27 cellular contexts compared by ENCODE assay signal in genomic region chr12:124769166-124769530, GRCh38.
DNase-seq lines count a peak whose midpoint lies in the region; ATAC-seq, FAIRE-seq and TF ChIP-seq lines count a peak whose summit lies in the region.
"Had no signal": no experiment of that assay in that cellular context is flagged by ENCODE, and none has a peak within 500 bp of the region (broad histone marks: within the 10 kb centered on the region; RNA-seq: fewer than 3 reads in every experiment).

No MANE protein-coding gene starts in this region.

- FAIRE-seq in bronchial epithelial cell (lab: Jason Lieb, UNC): no peak
- FAIRE-seq: A204.1 had no signal

- H2AK9ac ChIP-seq in IMR-90 (replicated peaks; ENCODE audit: low read depth, low read length, poor library complexity): no peak overlapping the region

- ATAC-seq in IMR-90 (ENCODE audit: low read depth) (peak; percentile 22), GM19455 (IDR thresholded peaks at IDR 0.05; ENCODE audit: unreplicated experiment) (no peak), left lobe of liver (no peak)
- ATAC-seq: gastrocnemius medialis; stimulated activated naive CD8-positive, alpha-beta T cell treated with anti-CD3 and anti-CD28 coated beads, Interleukin-15, amount 100 ng/mL, for 72 hours had no signal

- peak overlapping the region; percentile 60; the same call in 1 of the 2 replicates for H3K56ac ChIP-seq in IMR-90 (ENCODE audit: extremely low read depth, insufficient read depth, low read length)

- TF ChIP-seq RAD21 in IMR-90 (IDR thresholded peaks at IDR 0.05; ENCODE audit: low read length): no peak

- H3K27ac ChIP-seq in AG04450 (ENCODE audit: low read depth, low read length): peak overlapping the region; percentile 83
- H3K27ac ChIP-seq in IMR-90 (ENCODE audit: insufficient read depth, low read length): peak overlapping the region; percentile 82
- H3K27ac ChIP-seq: epithelial cell of prostate, thyroid gland, VCaP had no signal

- peak overlapping the region; percentile 87 for H2BK20ac ChIP-seq in IMR-90 (ENCODE audit: low read depth, low read length)

- peak overlapping the region; percentile 33 to 62; a peak in 2 of 4 replicates for H4K8ac ChIP-seq in IMR-90 (ENCODE audit: low read depth in 2 of 2, low read length in 2 of 2)

- H4K91ac ChIP-seq in IMR-90 (ENCODE audit: insufficient read depth, low read depth, low read length): peak overlapping the region; percentile 86

- H3K23ac ChIP-seq in IMR-90 (ENCODE audit: low read depth, low read length): no peak overlapping the region; the same call in 1 of the 2 replicates

- in situ Hi-C loops in IMR-90 (cut with MboI; ENCODE audit: low sequenced_read_pairs): loop anchor here (5.0 kb wide), 2 partner anchors 202 to 387 kb away; partner anchors contain the start of gene NCOR2

- H3K79me1 ChIP-seq in IMR-90 (ENCODE audit: low read depth in 1 of 2, low read length in 2 of 2): peaks cover 0 to 2% of the 10 kb centered on the region in 2 experiments; a peak in 1 of 4 replicates

- no peaks in the 10 kb centered on the region for H3K27me3 ChIP-seq in AG04450 (ENCODE audit: control insufficient read depth, insufficient read depth, low read length)
- H3K27me3 ChIP-seq in IMR-90 (ENCODE audit: control insufficient read depth, insufficient read depth, low read length): no peaks in the 10 kb centered on the region
- H3K27me3 ChIP-seq in bronchial epithelial cell (ENCODE audit: control insufficient read depth, insufficient read depth, low read length): no peaks in the 10 kb centered on the region
- H3K27me3 ChIP-seq: gastrocnemius medialis, thyroid gland had no signal

- H3K36me3 Mint-ChIP-seq in glutamatergic neuron (ENCODE audit: unreplicated experiment): no peaks in the 10 kb centered on the region
- H3K36me3 Mint-ChIP-seq in activated CD4-positive, alpha-beta memory T cell treated with anti-CD3 and anti-CD28 coated beads for 36 hours: peaks cover 8% of the 10 kb centered on the region

- H3K36me3 ChIP-seq in IMR-90 (ENCODE audit: control insufficient read depth, insufficient read depth, low read length) (no peaks in the 10 kb centered on the region), bronchial epithelial cell (ENCODE audit: control insufficient read depth, insufficient read depth, low read length) (no peaks in the 10 kb centered on the region)
- H3K36me3 ChIP-seq: gastrocnemius medialis, thyroid gland had no signal

- peaks cover 23% of the 10 kb centered on the region for H3K4me1 Mint-ChIP-seq in glutamatergic neuron (ENCODE audit: low read depth, unreplicated experiment)
- H3K4me1 Mint-ChIP-seq in activated CD4-positive, alpha-beta memory T cell treated with anti-CD3 and anti-CD28 coated beads for 36 hours (ENCODE audit: low read depth): peaks cover 25% of the 10 kb centered on the region

- peak overlapping the region; percentile 90 for H3K4ac ChIP-seq in IMR-90 (ENCODE audit: low read depth, low read length)

- no peak overlapping the region for H3K4me3 ChIP-seq in AG04450 (ENCODE audit: low read depth, low read length)
- H3K4me3 ChIP-seq in IMR-90 (ENCODE audit: insufficient read depth, low read depth, low read length): no peak overlapping the region
- H3K4me3 ChIP-seq in bronchial epithelial cell (ENCODE audit: low read depth, low read length): no peak overlapping the region
- H3K4me3 ChIP-seq: gastrocnemius medialis, thyroid gland had no signal

- intact Hi-C loops in IMR-90 (cut with micrococcal nuclease): loop anchor here (5.0 to 10.0 kb wide), 5 partner anchors 87 to 717 kb away; no protein-coding TSS in a partner anchor
- intact Hi-C loops in activated CD4-positive, alpha-beta memory T cell treated with anti-CD3 and anti-CD28 coated beads for 36 hours (cut with micrococcal nuclease): loop anchor here (10.0 kb wide), 1 partner anchor 604 kb away; no protein-coding TSS in a partner anchor

- CTCF ChIA-PET in AG04450 (lab: Charles Lee) (interaction anchor here (0.6 to 3.7 kb wide), 7 partner anchors 14 to 737 kb away, joined by 3 to 20 read pairs (median 5); no protein-coding TSS in a partner anchor), IMR-90 (lab: Yijun Ruan, JAX) (interaction anchor here (1.0 to 1.2 kb wide), 2 partner anchors 138 to 733 kb away, joined by 3 read pairs; no protein-coding TSS in a partner anchor)
- CTCF ChIA-PET in activated CD4-positive, alpha-beta memory T cell treated with anti-CD3 and anti-CD28 coated beads for 36 hours (lab: Charles Lee): interaction anchor here (0.6 to 1.0 kb wide), 3 partner anchors 97 to 733 kb away, joined by 3 to 5 read pairs (median 3); no protein-coding TSS in a partner anchor

- H3K4me1 ChIP-seq in IMR-90 (ENCODE audit: control insufficient read depth, insufficient read depth, low read length): peaks cover 29% of the 10 kb centered on the region

- peak overlapping the region; percentile 66 for H3K4me2 ChIP-seq in IMR-90 (ENCODE audit: low read depth, low read length)

- peak overlapping the region; percentile 41 for H4K5ac ChIP-seq in IMR-90 (ENCODE audit: low read depth, low read length)

- dilution Hi-C loops in IMR-90 (cut with HindIII; ENCODE audit: low sequenced_read_pairs, unreplicated experiment): no loop called here

- no CpG with 5 or more reads among the region's 3 CpGs for WGBS in IMR-90 (ENCODE audit: extremely low coverage in 2 of 2, insufficient read length in 1 of 2), 2 experiments

- peaks cover 9% of the 10 kb centered on the region; the same call in 1 of the 2 replicates for H3K9me1 ChIP-seq in IMR-90 (ENCODE audit: insufficient read depth, low read length)

- peak overlapping the region; percentile 76 for H3K18ac ChIP-seq in IMR-90 (ENCODE audit: low read depth, low read length)

- H3K9me3 Mint-ChIP-seq in glutamatergic neuron (ENCODE audit: unreplicated experiment): peaks cover 21% of the 10 kb centered on the region
- H3K9me3 Mint-ChIP-seq in activated CD4-positive, alpha-beta memory T cell treated with anti-CD3 and anti-CD28 coated beads for 36 hours: peaks cover 15% of the 10 kb centered on the region

- H3K27ac Mint-ChIP-seq in glutamatergic neuron (ENCODE audit: unreplicated experiment): peak overlapping the region; percentile 95
- H3K27ac Mint-ChIP-seq in activated CD4-positive, alpha-beta memory T cell treated with anti-CD3 and anti-CD28 coated beads for 36 hours: no peak overlapping the region
- H3K27ac Mint-ChIP-seq: activated CD4-positive, alpha-beta T cell treated with anti-CD3 and anti-CD28 coated beads, Interleukin-2, amount 10 ng/mL, durations not matched to agents 24 days and 14 days; activated T-cell treated with anti-CD3 and anti-CD28 coated beads, Interleukin-2, amount 50 U/mL, for 24 hours; stimulated activated naive CD8-positive, alpha-beta T cell treated with anti-CD3 and anti-CD28 coated beads, Interleukin-15, amount 100 ng/mL, for 72 hours; T-helper 2 cell treated with Interferon-gamma antibody and Interleukin-4, amounts not matched to agents 5 μg/mL and 100 μg/mL, for 36 hours had no signal

- peak overlapping the region; percentile 73 for H3K14ac ChIP-seq in IMR-90 (replicated peaks; ENCODE audit: low read depth, low read length)

- no peak overlapping the region for H3K4me3 Mint-ChIP-seq in glutamatergic neuron (ENCODE audit: unreplicated experiment)
- H3K4me3 Mint-ChIP-seq in activated CD4-positive, alpha-beta memory T cell treated with anti-CD3 and anti-CD28 coated beads for 36 hours: no peak overlapping the region
- H3K4me3 Mint-ChIP-seq: activated CD4-positive, alpha-beta T cell treated with anti-CD3 and anti-CD28 coated beads, Interleukin-2, amount 10 ng/mL, durations not matched to agents 24 days and 14 days; activated T-cell treated with anti-CD3 and anti-CD28 coated beads, Interleukin-2, amount 50 U/mL, for 24 hours; B cell; stimulated activated naive CD8-positive, alpha-beta T cell treated with anti-CD3 and anti-CD28 coated beads, Interleukin-15, amount 100 ng/mL, for 72 hours; T-helper 2 cell treated with Interferon-gamma antibody and Interleukin-4, amounts not matched to agents 5 μg/mL and 100 μg/mL, for 36 hours had no signal

- TF ChIP-seq CTCF in AG04450 (IDR thresholded peaks at IDR 0.05; ENCODE audit: low read depth, low read length) (no peak), IMR-90 (conservative IDR thresholded peaks at IDR 0.05; ENCODE audit: low read depth, low read length) (no peak), bronchial epithelial cell (IDR thresholded peaks at IDR 0.05; ENCODE audit: insufficient read depth, low read length, severe bottlenecking) (no peak), glutamatergic neuron (IDR thresholded peaks at IDR 0.05; ENCODE audit: partially characterized antibody, unreplicated experiment) (no peak)

- peak overlapping the region; percentile 90 for H2BK120ac ChIP-seq in IMR-90 (ENCODE audit: low read depth, low read length)

- H3K9ac ChIP-seq in IMR-90 (ENCODE audit: low read depth, low read length): peak overlapping the region; percentile 13

- H2AK5ac ChIP-seq in IMR-90 (ENCODE audit: low read depth, low read length): peak overlapping the region; percentile 98; the same call in 1 of the 2 replicates

- peak overlapping the region; percentile 89 for H2BK5ac ChIP-seq in IMR-90 (ENCODE audit: low read depth, low read length, poor library complexity, severe bottlenecking)

- no peak for TF ChIP-seq POLR2A in IMR-90 (IDR thresholded peaks at IDR 0.05; ENCODE audit: low read depth, low read length)

- POLR2A ChIA-PET in AG04450 (lab: Yijun Ruan, JAX) (interaction anchor here (0.5 kb wide), 1 partner anchor 283 kb away, joined by 3 read pairs; no protein-coding TSS in a partner anchor), IMR-90 (lab: Charles Lee; ENCODE audit: unreplicated experiment) (no interaction called here)
- POLR2A ChIA-PET in activated CD4-positive, alpha-beta memory T cell treated with anti-CD3 and anti-CD28 coated beads for 36 hours (lab: Charles Lee): no interaction called here

- no peaks in the 10 kb centered on the region for H3K9me3 ChIP-seq in AG04450 (ENCODE audit: control insufficient read depth, insufficient read depth, low read length)
- no peaks in the 10 kb centered on the region for H3K9me3 ChIP-seq in IMR-90 (ENCODE audit: control insufficient read depth, insufficient read depth, low read length)
- H3K9me3 ChIP-seq: gastrocnemius medialis, thyroid gland had no signal

- H4K20me1 ChIP-seq in IMR-90 (ENCODE audit: insufficient read depth, low read length): peaks cover 15% of the 10 kb centered on the region

- peak overlapping the region; percentile 80; the same call in 1 of the 3 replicates for H2BK15ac ChIP-seq in IMR-90 (ENCODE audit: low read depth, low read length)

- no peak for DNase-seq in AG04450 (ENCODE audit: low read depth, low spot score)
- DNase-seq in IMR-90: peak; percentile 77
- peak; percentile 30 for DNase-seq in bronchial epithelial cell (ENCODE audit: low read depth)
- no peak for DNase-seq in glutamatergic neuron
- DNase-seq in left lobe of liver (ENCODE audit: low spot score): no peak
- DNase-seq in activated CD4-positive, alpha-beta memory T cell treated with anti-CD3 and anti-CD28 coated beads for 36 hours: no peak
- DNase-seq in cerebellum (ENCODE audit: low spot score): no peak
- DNase-seq: activated CD4-positive, alpha-beta T cell treated with anti-CD3 and anti-CD28 coated beads, Interleukin-2, amount 10 ng/mL, durations not matched to agents 24 days and 14 days; activated gamma-delta T cell; activated T-cell treated with anti-CD3 and anti-CD28 coated beads, Interleukin-2, amount 50 U/mL, for 24 hours; gastrocnemius medialis; GF-D8; hippocampal formation; mesendoderm; NCI-H1048; NCI-H187; NCI-H2171; nucleus accumbens; Right ventricle myocardium superior; stimulated activated naive CD8-positive, alpha-beta T cell treated with anti-CD3 and anti-CD28 coated beads, Interleukin-15, amount 100 ng/mL, for 72 hours; thyroid gland had no signal

- H2AFZ ChIP-seq in IMR-90 (replicated peaks; ENCODE audit: low read length, poor library complexity): no peak overlapping the region

- BruUV-seq in IMR-90 (replicated peaks; lab: Mats Ljungman, UMichigan): no TSS peak

- H3K27me3 Mint-ChIP-seq in glutamatergic neuron (ENCODE audit: unreplicated experiment): peaks cover 13% of the 10 kb centered on the region
- H3K27me3 Mint-ChIP-seq in activated CD4-positive, alpha-beta memory T cell treated with anti-CD3 and anti-CD28 coated beads for 36 hours: peaks cover 23% of the 10 kb centered on the region

Comparison
In these comparisons a context has a peak if more than half of its experiments do, and no peak if none do; other contexts are left out.
1. DNase-seq: peak in IMR-90 (single experiment) and bronchial epithelial cell (single experiment); none in AG04450 (single experiment), glutamatergic neuron (single experiment), left lobe of liver (single experiment), activated CD4-positive, alpha-beta memory T cell treated with anti-CD3 and anti-CD28 coated beads for 36 hours (single experiment) and cerebellum (single experiment).